Comparison of ENCODE assay signal across 13 cellular contexts in genomic region chr11:6402061-6402470, GRCh38. TPM values are rescaled to one million over a fixed set of nuclear protein-coding genes. Genes with fewer than 3 reads are reported as not detected.
DNase-seq lines count a peak whose midpoint lies in the region; ATAC-seq, FAIRE-seq and TF ChIP-seq lines count a peak whose summit lies in the region.
"Had no signal": no experiment of that assay in that cellular context is flagged by ENCODE, and none has a peak within 500 bp of the region (broad histone marks: within the 10 kb centered on the region; RNA-seq: fewer than 3 reads in every experiment).

No MANE protein-coding gene starts in this region.

- peak overlapping the region; percentile 93 to 99 (median 98) for H3K27ac Mint-ChIP-seq in CD8-positive, alpha-beta memory T cell

- in situ Hi-C loops in GM12878 (cut with MboI) = no loop called here

- TF ChIP-seq RAD21 in GM12878 (IDR thresholded peaks at IDR 0.05; ENCODE audit: insufficient read depth, low read depth, low read length) = no peak

- no peaks in the 10 kb centered on the region for H4K20me1 ChIP-seq in GM12878 (ENCODE audit: control insufficient read depth, insufficient read depth)

- SMC1A ChIA-PET in GM12878 (lab: Charles Lee; ENCODE audit: uncharacterized antibody, unreplicated experiment) = interaction anchor here (0.9 to 2.7 kb wide), 10 partner anchors 9 to 276 kb away, joined by 3 to 21 read pairs (median 5); partner anchors contain the start of genes APBB1 and SMPD1

- no TSS peak for BruUV-seq in GM12878 (replicated peaks; lab: Mats Ljungman, UMichigan)

- peak overlapping the region; percentile 51 for H3K4me3 ChIP-seq in CD8-positive, alpha-beta memory T cell (ENCODE audit: low read length)
- H3K4me3 ChIP-seq in GM12878 = peak overlapping the region; percentile 54; the same call in 1 of the 2 replicates
- H3K4me3 ChIP-seq in left ventricle myocardium inferior = no peak overlapping the region
- H3K4me3 ChIP-seq: psoas muscle, thoracic aorta had no signal

- RAD21 ChIA-PET in GM12878 (lab: Charles Lee; ENCODE audit: unreplicated experiment) = interaction anchor here (0.6 to 3.3 kb wide), 7 partner anchors 11 to 355 kb away, joined by 3 to 24 read pairs (median 3); partner anchors contain the start of genes ARFIP2, SMPD1 and TIMM10B

- no peak for TF ChIP-seq EP300 in GM12878 (IDR thresholded peaks at IDR 0.05; ENCODE audit: borderline replicate concordance in 1 of 2, control insufficient read depth in 1 of 2, low read depth in 2 of 2, low read length in 2 of 2)

- no peak overlapping the region; the same call in 1 of the 2 replicates for H3K9ac ChIP-seq in GM12878 (ENCODE audit: control insufficient read depth, insufficient read depth, low read length)

- no peak; the same call in 1 of the 2 replicates for TF ChIP-seq POLR2A in GM12878 (IDR thresholded peaks at IDR 0.05; ENCODE audit: low read depth, low read length)

- peak; percentile 40 for ATAC-seq in GM19463 (IDR thresholded peaks at IDR 0.05; ENCODE audit: unreplicated experiment)
- peak; percentile 32 for ATAC-seq in HG03139 (IDR thresholded peaks at IDR 0.05; ENCODE audit: unreplicated experiment)
- peak; percentile 71 for ATAC-seq in GM12878
- ATAC-seq: psoas muscle had no signal

- no peaks in the 10 kb centered on the region for H3K9me3 ChIP-seq in CD8-positive, alpha-beta memory T cell (ENCODE audit: low read length)
- H3K9me3 ChIP-seq in GM12878 (replicated peaks; ENCODE audit: control insufficient read depth, insufficient read depth, low read length) (no peaks in the 10 kb centered on the region), left ventricle myocardium inferior (replicated peaks) (no peaks in the 10 kb centered on the region)
- H3K9me3 ChIP-seq: psoas muscle, thoracic aorta had no signal

- no peak for FAIRE-seq in GM12878 (lab: Jason Lieb, UNC)
- FAIRE-seq: astrocyte, D721Med had no signal

- H3K36me3 ChIP-seq in CD8-positive, alpha-beta memory T cell (ENCODE audit: insufficient read depth, low read length) = peaks cover 8% of the 10 kb centered on the region
- H3K36me3 ChIP-seq in GM12878 (ENCODE audit: control insufficient read depth in 2 of 2, insufficient read depth in 2 of 2, low read length in 1 of 2) = no peaks in the 10 kb centered on the region
- H3K36me3 ChIP-seq in left ventricle myocardium inferior = peaks cover 52% of the 10 kb centered on the region

- peak overlapping the region; percentile 34 for H3K27ac ChIP-seq in CD8-positive, alpha-beta memory T cell (ENCODE audit: low read depth, low read length)
- peak overlapping the region; percentile 16 for H3K27ac ChIP-seq in GM12878 (ENCODE audit: control insufficient read depth, insufficient read depth)
- H3K27ac ChIP-seq in left ventricle myocardium inferior (replicated peaks) = no peak overlapping the region
- H3K27ac ChIP-seq: HL-60, psoas muscle, thoracic aorta had no signal

- H3K4me1 Mint-ChIP-seq in CD8-positive, alpha-beta memory T cell = peaks cover 71 to 94% (median 88%) of the 10 kb centered on the region in 3 donors

- CTCF ChIA-PET in CD8-positive, alpha-beta memory T cell (lab: Charles Lee) = interaction anchor here (0.6 to 8.2 kb wide), 13 partner anchors 7 to 104 kb away, joined by 3 to 100 read pairs (median 6); partner anchors contain the start of genes APBB1, ARFIP2, SMPD1 and TIMM10B
- CTCF ChIA-PET in GM12878 (lab: Yijun Ruan, JAX) = interaction anchor here (1.4 to 4.4 kb wide), 6 partner anchors 12 to 150 kb away, joined by 3 to 42 read pairs (median 8); partner anchors contain the start of gene SMPD1

- no peaks in the 10 kb centered on the region for H3K27me3 ChIP-seq in CD8-positive, alpha-beta memory T cell (ENCODE audit: insufficient read depth, low read length, poor library complexity, severe bottlenecking)
- H3K27me3 ChIP-seq in GM12878 (replicated peaks in 1 of 2; ENCODE audit: control insufficient read depth in 2 of 2, insufficient read depth in 2 of 2, low read length in 1 of 2) (no peaks in the 10 kb centered on the region), left ventricle myocardium inferior (ENCODE audit: low read depth) (no peaks in the 10 kb centered on the region)

- peaks cover 0 to 3% (median 0%) of the 10 kb centered on the region in 5 donors for H3K9me3 Mint-ChIP-seq in CD8-positive, alpha-beta memory T cell

- WGBS in GM12878 (ENCODE audit: insufficient coverage, insufficient replicate concordance, low lambda C conversion rate, missing lambda C conversion rate) = 49% methylated on average over 12 of the region's 12 CpGs

- peak overlapping the region; percentile 69 for H3K4me2 ChIP-seq in GM12878 (ENCODE audit: control insufficient read depth, insufficient read depth)

- peaks cover 83% of the 10 kb centered on the region for H3K4me1 ChIP-seq in CD8-positive, alpha-beta memory T cell (ENCODE audit: insufficient read depth, low read length)
- H3K4me1 ChIP-seq in GM12878 (ENCODE audit: control insufficient read depth, insufficient read depth, low read length) (peaks cover 25% of the 10 kb centered on the region), left ventricle myocardium inferior (peaks cover 18% of the 10 kb centered on the region)
- H3K4me1 ChIP-seq: psoas muscle had no signal

- TF ChIP-seq CTCF in GM12878 (IDR thresholded peaks at IDR 0.05 in 2 of 3, conservative IDR thresholded peaks at IDR 0.05 in 1 of 3; ENCODE audit: control insufficient read depth in 2 of 3, extremely low read depth in 1 of 3, insufficient read depth in 1 of 3, low read depth in 3 of 3, low read length in 3 of 3) (no peak), left ventricle myocardium inferior (IDR thresholded peaks at IDR 0.05; ENCODE audit: borderline replicate concordance) (no peak)

- peak overlapping the region; percentile 33 for H2AFZ ChIP-seq in GM12878 (ENCODE audit: control insufficient read depth, low read depth, low read length)

- no peaks in the 10 kb centered on the region for H3K79me2 ChIP-seq in GM12878 (ENCODE audit: control insufficient read depth, insufficient read depth, low read length)

- DNase-seq in CD8-positive, alpha-beta memory T cell = peak in 2 of 5 donors; percentile 27 to 59
- DNase-seq in GM12878 (ENCODE audit: low read depth, low spot score) = no peak
- DNase-seq in HUDEP-2 (lab: John Stamatoyannopoulos, UW; ENCODE audit: unreplicated experiment in 76 of 76) = no peak
- no peak for DNase-seq in left ventricle myocardium inferior
- DNase-seq in NCI-H128 (lab: John Stamatoyannopoulos, UW; ENCODE audit: unreplicated experiment) = no peak
- no peak for DNase-seq in cortex of kidney (lab: John Stamatoyannopoulos, UW)
- DNase-seq: psoas muscle had no signal

- H3K36me3 Mint-ChIP-seq in CD8-positive, alpha-beta memory T cell = peaks cover 11 to 48% (median 17%) of the 10 kb centered on the region in 3 donors

- POLR2A ChIA-PET in CD8-positive, alpha-beta memory T cell (lab: Charles Lee) = interaction anchor here (0.7 to 5.5 kb wide), 7 partner anchors 9 to 80 kb away, joined by 3 to 56 read pairs (median 7); partner anchors contain the start of genes APBB1, SMPD1 and TIMM10B
- POLR2A ChIA-PET in GM12878 (lab: Charles Lee) = interaction anchor here (0.9 to 2.3 kb wide), 4 partner anchors 9 to 79 kb away, joined by 3 to 21 read pairs (median 4); partner anchors contain the start of genes ARFIP2, SMPD1 and TIMM10B

- intact Hi-C loops in GM12878 (cut with micrococcal nuclease; ENCODE audit: unreplicated experiment) = loop anchor here (5.0 kb wide), 1 partner anchor 70 kb away; the partner anchor contains the start of gene TRIM3
- intact Hi-C loops in left ventricle myocardium inferior (cut with micrococcal nuclease) = no loop called here

- H3K4me3 Mint-ChIP-seq in CD8-positive, alpha-beta memory T cell = peak overlapping the region; percentile 69 to 94 (median 85)

- peaks cover 0 to 5% of the 10 kb centered on the region in 2 donors for H3K27me3 Mint-ChIP-seq in CD8-positive, alpha-beta memory T cell

RNA-seq across cellular contexts. Expression of gene SMPD1, which starts 11.8 kb away (rescaled TPM):
- 10 to 100 TPM; 30.4 to 30.9 TPM for total RNA-seq in CD8-positive, alpha-beta memory T cell
- polyA plus RNA-seq in CD8-positive, alpha-beta memory T cell = 17.3 TPM
- total RNA-seq in GM12878 (2013; cell fraction: nucleolus; rRNA removed) = 7.2 and 9.9 TPM in 2 replicates
- total RNA-seq in GM12878 (2014; rRNA removed) (5.4 and 5.5 TPM in 2 replicates), GM12878 (2014; rRNA removed; fragmentation: Illumina TruSeq; extraction: Trizol) (4.0 and 4.1 TPM in 2 replicates), GM12878 (2021) (11.1 and 13.7 TPM in 2 replicates), left ventricle myocardium inferior (49.7 TPM)
- 16.6 TPM for polyA plus RNA-seq in GM12878 (2011; ENCODE audit: low read depth)
- polyA plus RNA-seq in GM12878 (2011; rRNA removed) (2.7 and 4.8 TPM in 2 replicates), GM12878 (2014; fragmentation: Illumina TruSeq; extraction: Trizol) (6.0 and 6.9 TPM in 2 replicates), GM12878 (2014; fragmentation: Nextera tagmentation; extraction: Ambion mirVana) (1 to 10 TPM; 1.4 to 3.8 TPM), GM12878 (2014; rRNA removed) (8.6 and 9.5 TPM in 2 replicates), GM12878 (2016; fragmentation: Nextera tagmentation; extraction: Ambion mirVana) (1 to 10 TPM; 8.7 to 9.0 TPM)
- 9.1 and 10.4 TPM in 2 replicates for polyA plus RNA-seq in GM12878 (2011; cell fraction: cytosol; rRNA removed)
- 10.4 and 11.0 TPM in 2 replicates for polyA plus RNA-seq in GM12878 (2011; cell fraction: nucleus; rRNA removed)
- polyA plus RNA-seq in GM12878 (2012) = 8.5 and 11.6 TPM in 2 replicates
- 3.9 and 7.3 TPM in 2 replicates for polyA minus RNA-seq in GM12878 (2011; rRNA and poly(A)+ RNA removed)
- polyA minus RNA-seq in GM12878 (2011; cell fraction: cytosol; rRNA and poly(A)+ RNA removed) = 3.6 and 4.5 TPM in 2 replicates
- polyA minus RNA-seq in GM12878 (2011; cell fraction: nucleus; rRNA and poly(A)+ RNA removed) = 3.4 and 5.4 TPM in 2 replicates

RNA-seq across cellular contexts. Expression of gene APBB1, which starts 16.8 kb away (rescaled TPM):
- total RNA-seq in CD8-positive, alpha-beta memory T cell = 10 to 100 TPM; 41.7 to 43.6 TPM
- 80.2 TPM for polyA plus RNA-seq in CD8-positive, alpha-beta memory T cell
- total RNA-seq in GM12878 (2013; cell fraction: nucleolus; rRNA removed) = 0.56 and 1.8 TPM in 2 replicates
- 7.5 and 10.6 TPM in 2 replicates for total RNA-seq in GM12878 (2014; rRNA removed)
- 4.3 and 4.8 TPM in 2 replicates for total RNA-seq in GM12878 (2014; rRNA removed; fragmentation: Illumina TruSeq; extraction: Trizol)
- 8.7 and 11.0 TPM in 2 replicates for total RNA-seq in GM12878 (2021)
- 5.3 TPM for polyA plus RNA-seq in GM12878 (2011; ENCODE audit: low read depth)
- polyA plus RNA-seq in GM12878 (2011; rRNA removed) = 0.30 and 0.67 TPM in 2 replicates
- 0.69 and 1.0 TPM in 2 replicates for polyA plus RNA-seq in GM12878 (2011; cell fraction: cytosol; rRNA removed)
- polyA plus RNA-seq in GM12878 (2011; cell fraction: nucleus; rRNA removed) = 1.2 TPM in 2 replicates
- 5.7 and 8.1 TPM in 2 replicates for polyA plus RNA-seq in GM12878 (2012)
- 2.3 and 5.6 TPM in 2 replicates for polyA plus RNA-seq in GM12878 (2014; fragmentation: Illumina TruSeq; extraction: Trizol)
- 1 to 10 TPM in 1 of 2 experiments, under 1 TPM in 1; 0.31 to 1.3 TPM for polyA plus RNA-seq in GM12878 (2014; fragmentation: Nextera tagmentation; extraction: Ambion mirVana)
- 7.5 and 9.1 TPM in 2 replicates for polyA plus RNA-seq in GM12878 (2014; rRNA removed)
- 1 to 10 TPM; 5.1 to 6.5 TPM for polyA plus RNA-seq in GM12878 (2016; fragmentation: Nextera tagmentation; extraction: Ambion mirVana)
- 1.1 and 1.2 TPM in 2 replicates for polyA minus RNA-seq in GM12878 (2011; rRNA and poly(A)+ RNA removed)
- polyA minus RNA-seq in GM12878 (2011; cell fraction: cytosol; rRNA and poly(A)+ RNA removed) = not detected in 2 replicates
- 0.48 and 1.1 TPM in 2 replicates for polyA minus RNA-seq in GM12878 (2011; cell fraction: nucleus; rRNA and poly(A)+ RNA removed)
- 75.5 TPM for total RNA-seq in left ventricle myocardium inferior

RNA-seq across cellular contexts. Expression of gene HPX, which starts 38.7 kb away (rescaled TPM):
- total RNA-seq in CD8-positive, alpha-beta memory T cell = under 1 TPM in 1 of 2 experiments, not detected in 1; 0.27 TPM
- polyA plus RNA-seq in CD8-positive, alpha-beta memory T cell = not detected
- 0.67 TPM in 1 of 2 replicates, not detected in the other for total RNA-seq in GM12878 (2013; cell fraction: nucleolus; rRNA removed)
- total RNA-seq in GM12878 (2014; rRNA removed) = 1.7 TPM in 1 of 2 replicates, not detected in the other
- 0.09 and 0.37 TPM in 2 replicates for total RNA-seq in GM12878 (2014; rRNA removed; fragmentation: Illumina TruSeq; extraction: Trizol)
- 1.7 and 2.1 TPM in 2 replicates for total RNA-seq in GM12878 (2021)
- polyA plus RNA-seq in GM12878 (2011; ENCODE audit: low read depth) = 1.0 TPM
- polyA plus RNA-seq in GM12878 (2011; rRNA removed) = 0.06 and 0.23 TPM in 2 replicates
- polyA plus RNA-seq in GM12878 (2011; cell fraction: cytosol; rRNA removed) = not detected in 2 replicates
- polyA plus RNA-seq in GM12878 (2011; cell fraction: nucleus; rRNA removed) = 0.48 and 0.91 TPM in 2 replicates
- 0.06 and 0.14 TPM in 2 replicates for polyA plus RNA-seq in GM12878 (2012)
- polyA plus RNA-seq in GM12878 (2014; fragmentation: Illumina TruSeq; extraction: Trizol) = 0.18 and 0.29 TPM in 2 replicates
- under 1 TPM; 0.11 TPM for polyA plus RNA-seq in GM12878 (2014; fragmentation: Nextera tagmentation; extraction: Ambion mirVana)
- polyA plus RNA-seq in GM12878 (2014; rRNA removed) = 0.33 and 0.60 TPM in 2 replicates
- under 1 TPM in 1 of 2 experiments, not detected in 1; 0.08 TPM for polyA plus RNA-seq in GM12878 (2016; fragmentation: Nextera tagmentation; extraction: Ambion mirVana)
- 0.44 TPM in 1 of 2 replicates, not detected in the other for polyA minus RNA-seq in GM12878 (2011; rRNA and poly(A)+ RNA removed)
- not detected in 2 replicates for polyA minus RNA-seq in GM12878 (2011; cell fraction: cytosol; rRNA and poly(A)+ RNA removed)
- polyA minus RNA-seq in GM12878 (2011; cell fraction: nucleus; rRNA and poly(A)+ RNA removed) = 0.67 TPM in 1 of 2 replicates, not detected in the other
- 0.44 TPM for total RNA-seq in left ventricle myocardium inferior
